Comparison of ENCODE assay signal across 20 cellular contexts in genomic region chr16:30552956-30553355, GRCh38. TPM values are rescaled to one million over a fixed set of nuclear protein-coding genes. Genes with fewer than 3 reads are reported as not detected.
DNase-seq lines count a peak whose midpoint lies in the region; ATAC-seq, FAIRE-seq and TF ChIP-seq lines count a peak whose summit lies in the region.
"Had no signal": no experiment of that assay in that cellular context is flagged by ENCODE, and none has a peak within 500 bp of the region (broad histone marks: within the 10 kb centered on the region; RNA-seq: fewer than 3 reads in every experiment).

No MANE protein-coding gene starts in this region.

- H3K4me3 ChIP-seq in Caco-2 (ENCODE audit: low read depth, low read length) (no peak overlapping the region), neutrophil (ENCODE audit: low read depth in 1 of 2, low read length in 1 of 2) (no peak overlapping the region), ascending aorta (no peak overlapping the region)
- H3K4me3 ChIP-seq: colonic mucosa, Peyer's patch had no signal

- peaks cover 51% of the 10 kb centered on the region for H3K36me3 Mint-ChIP-seq in activated T-cell treated with anti-CD3 and anti-CD28 coated beads, Interleukin-2, amount 50 U/mL, for 24 hours (ENCODE audit: low read depth)
- H3K36me3 Mint-ChIP-seq in Caco-2 (ENCODE audit: insufficient read depth, unreplicated experiment) = peaks cover 18% of the 10 kb centered on the region
- H3K36me3 Mint-ChIP-seq in activated naive CD8-positive, alpha-beta T cell treated with anti-CD3 and anti-CD28 coated beads, Interleukin-2, amount 50 U/mL, for 24 hours (ENCODE audit: low read depth) = peaks cover 26% of the 10 kb centered on the region

- H3K4me1 ChIP-seq in Caco-2 = peaks cover 25% of the 10 kb centered on the region
- H3K4me1 ChIP-seq in neutrophil (ENCODE audit: control insufficient read depth in 1 of 2, insufficient read depth in 1 of 2, low read depth in 1 of 2, low read length in 1 of 2) = peaks cover 16 to 17% of the 10 kb centered on the region in 2 experiments
- peaks cover 8 to 9% of the 10 kb centered on the region in 2 donors for H3K4me1 ChIP-seq in ascending aorta

- peak overlapping the region; percentile 94 for H3K27ac Mint-ChIP-seq in activated T-cell treated with anti-CD3 and anti-CD28 coated beads, Interleukin-2, amount 50 U/mL, for 24 hours
- peak overlapping the region; percentile 45 for H3K27ac Mint-ChIP-seq in Caco-2 (ENCODE audit: unreplicated experiment)
- peak overlapping the region; percentile 89 for H3K27ac Mint-ChIP-seq in activated naive CD8-positive, alpha-beta T cell treated with anti-CD3 and anti-CD28 coated beads, Interleukin-2, amount 50 U/mL, for 24 hours

- no peak for DNase-seq in activated T-cell treated with anti-CD3 and anti-CD28 coated beads, Interleukin-2, amount 50 U/mL, for 24 hours
- DNase-seq in activated T-cell treated with anti-CD3 and anti-CD28 coated beads for 4 hours = no peak
- DNase-seq in Caco-2 = no peak
- no peak for DNase-seq in activated naive CD8-positive, alpha-beta T cell treated with anti-CD3 and anti-CD28 coated beads, Interleukin-2, amount 50 U/mL, for 24 hours
- no peak for DNase-seq in ascending aorta (ENCODE audit: low spot score in 2 of 2)
- no peak for DNase-seq in frontal cortex (ENCODE audit: low spot score in 2 of 2)
- DNase-seq: ACHN, anterior cingulate cortex, colonic mucosa, NCI-H1048, NCI-H2171, NCI-H82, occipital lobe, Peyer's patch, WERI-Rb-1 had no signal

- H3K4me1 Mint-ChIP-seq in activated T-cell treated with anti-CD3 and anti-CD28 coated beads, Interleukin-2, amount 50 U/mL, for 24 hours (ENCODE audit: low read depth) = peaks cover 63% of the 10 kb centered on the region
- H3K4me1 Mint-ChIP-seq in Caco-2 (ENCODE audit: low read depth, unreplicated experiment) = peaks cover 23% of the 10 kb centered on the region
- peaks cover 50% of the 10 kb centered on the region for H3K4me1 Mint-ChIP-seq in activated naive CD8-positive, alpha-beta T cell treated with anti-CD3 and anti-CD28 coated beads, Interleukin-2, amount 50 U/mL, for 24 hours

- no peaks in the 10 kb centered on the region for H3K27me3 Mint-ChIP-seq in activated T-cell treated with anti-CD3 and anti-CD28 coated beads, Interleukin-2, amount 50 U/mL, for 24 hours
- H3K27me3 Mint-ChIP-seq in Caco-2 (ENCODE audit: insufficient read depth, unreplicated experiment) = no peaks in the 10 kb centered on the region
- H3K27me3 Mint-ChIP-seq in activated naive CD8-positive, alpha-beta T cell treated with anti-CD3 and anti-CD28 coated beads, Interleukin-2, amount 50 U/mL, for 24 hours = no peaks in the 10 kb centered on the region
- H3K27me3 Mint-ChIP-seq: memory B cell had no signal

- POLR2A ChIA-PET in Caco-2 (lab: Charles Lee) = interaction anchor here (0.6 to 1.0 kb wide), 2 partner anchors 50 to 123 kb away, joined by 3 to 5 read pairs; partner anchors contain the start of gene DCTPP1

- H3K27me3 ChIP-seq in Caco-2 (replicated peaks; ENCODE audit: control insufficient read depth, insufficient read depth, low read length) (no peaks in the 10 kb centered on the region), neutrophil (no peaks in the 10 kb centered on the region), ascending aorta (no peaks in the 10 kb centered on the region)
- H3K27me3 ChIP-seq: colonic mucosa, Peyer's patch had no signal

- no peak for FAIRE-seq in frontal cortex (lab: Jason Lieb, UNC)
- FAIRE-seq: islet of Langerhans, urothelium cell line had no signal

- H3K36me3 ChIP-seq in Caco-2 (ENCODE audit: control insufficient read depth, insufficient read depth, low read length) (peaks cover 2% of the 10 kb centered on the region), neutrophil (peaks cover 15% of the 10 kb centered on the region), ascending aorta (peaks cover 17 to 34% of the 10 kb centered on the region in 2 donors)
- H3K36me3 ChIP-seq: colonic mucosa had no signal

- CTCF ChIA-PET in Caco-2 (lab: Charles Lee) = no interaction called here

- ATAC-seq in activated naive CD8-positive, alpha-beta T cell treated with anti-CD3 and anti-CD28 coated beads, Interleukin-2, amount 50 U/mL, for 24 hours = no peak
- ATAC-seq in GM18870 (IDR thresholded peaks at IDR 0.05; ENCODE audit: unreplicated experiment) = no peak

- H3K4me3 Mint-ChIP-seq in activated T-cell treated with anti-CD3 and anti-CD28 coated beads, Interleukin-2, amount 50 U/mL, for 24 hours = no peak overlapping the region
- H3K4me3 Mint-ChIP-seq in Caco-2 (ENCODE audit: unreplicated experiment) = no peak overlapping the region
- H3K4me3 Mint-ChIP-seq in activated naive CD8-positive, alpha-beta T cell treated with anti-CD3 and anti-CD28 coated beads, Interleukin-2, amount 50 U/mL, for 24 hours = no peak overlapping the region
- H3K4me3 Mint-ChIP-seq: memory B cell had no signal

- TF ChIP-seq CTCF in Caco-2 (IDR thresholded peaks at IDR 0.05; ENCODE audit: insufficient read depth in 1 of 2, low read depth in 1 of 2, low read length in 1 of 2, severe bottlenecking in 1 of 2, unreplicated experiment in 1 of 2) (no peak), neutrophil (IDR thresholded peaks at IDR 0.05) (no peak), ascending aorta (IDR thresholded peaks at IDR 0.05) (no peak)

- H3K27ac ChIP-seq in neutrophil (peak overlapping the region; percentile 26), ascending aorta (no peak overlapping the region)
- H3K27ac ChIP-seq: colonic mucosa, WERI-Rb-1 had no signal

- intact Hi-C loops in Caco-2 (cut with micrococcal nuclease; ENCODE audit: unreplicated experiment) (no loop called here), ascending aorta (cut with DNase I) (no loop called here)

- no peaks in the 10 kb centered on the region for H3K9me3 Mint-ChIP-seq in activated T-cell treated with anti-CD3 and anti-CD28 coated beads, Interleukin-2, amount 50 U/mL, for 24 hours
- no peaks in the 10 kb centered on the region for H3K9me3 Mint-ChIP-seq in Caco-2 (ENCODE audit: unreplicated experiment)
- no peaks in the 10 kb centered on the region for H3K9me3 Mint-ChIP-seq in activated naive CD8-positive, alpha-beta T cell treated with anti-CD3 and anti-CD28 coated beads, Interleukin-2, amount 50 U/mL, for 24 hours
- H3K9me3 Mint-ChIP-seq: memory B cell had no signal

- H3K9me3 ChIP-seq in Caco-2 (no peaks in the 10 kb centered on the region), neutrophil (no peaks in the 10 kb centered on the region), ascending aorta (no peaks in the 10 kb centered on the region)
- H3K9me3 ChIP-seq: colonic mucosa, Peyer's patch had no signal

- no TSS peak for BruUV-seq in Caco-2 (replicated peaks; lab: Mats Ljungman, UMichigan)

RNA-seq across cellular contexts. Expression of gene ZNF764, which starts 5.2 kb away (rescaled TPM):
- total RNA-seq in Caco-2 (2022) (8.5 and 10.9 TPM in 2 replicates), ascending aorta (10.9 TPM), frontal cortex (6.1 TPM)

RNA-seq across cellular contexts. Expression of gene ZNF747, which starts 18.3 kb away (rescaled TPM):
- total RNA-seq in Caco-2 (2022) (6.9 and 8.1 TPM in 2 replicates), ascending aorta (19.6 TPM), frontal cortex (15.1 TPM)

RNA-seq across cellular contexts. Expression of gene ZNF688, which starts 18.6 kb away (rescaled TPM):
- total RNA-seq in Caco-2 (2022) (6.2 and 10.0 TPM in 2 replicates), ascending aorta (11.3 TPM), frontal cortex (7.3 TPM)

RNA-seq across cellular contexts. Expression of gene ZNF768, which starts 26.6 kb away (rescaled TPM):
- 30.3 and 30.6 TPM in 2 replicates for total RNA-seq in Caco-2 (2022)
- 18.9 TPM for total RNA-seq in ascending aorta
- total RNA-seq in frontal cortex = 25.7 TPM

RNA-seq across cellular contexts. Expression of gene ZNF785, which starts 32.5 kb away (rescaled TPM):
- total RNA-seq in Caco-2 (2022) (13.5 and 13.6 TPM in 2 replicates), ascending aorta (12.1 TPM), frontal cortex (18.3 TPM)
